Comparison of ENCODE assay signal across 18 cellular contexts in the genomic region with DNA sequence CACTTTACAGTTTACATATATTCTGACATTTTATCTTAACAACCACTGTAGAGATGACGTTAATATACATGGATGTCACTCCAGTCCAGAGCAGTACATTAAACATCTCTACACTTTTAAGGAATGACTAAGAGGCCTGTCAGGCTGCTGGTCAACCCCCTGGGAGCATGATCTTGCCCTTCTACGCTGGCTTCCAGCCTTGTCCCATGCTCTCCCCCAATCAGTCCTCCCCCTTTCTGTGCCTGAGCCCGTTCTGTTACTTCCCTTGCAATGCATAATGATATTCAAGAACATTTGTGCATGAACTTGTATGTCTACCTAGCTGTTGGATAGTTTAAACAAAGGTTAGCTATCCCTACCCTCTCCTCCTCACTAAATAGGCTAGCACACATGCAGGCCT. TPM values are rescaled to one million over a fixed set of nuclear protein-coding genes. Genes with fewer than 3 reads are reported as not detected.
"Had no signal": no experiment of that assay in that cellular context is flagged by ENCODE, and none has a peak within 500 bp of the region (broad histone marks: within the 10 kb centered on the region; RNA-seq: fewer than 3 reads in every experiment).

No MANE protein-coding gene starts in this region.

- H3K27me3 ChIP-seq: ascending aorta, cardiac muscle cell, heart left ventricle, left lung, right atrium auricular region, tibial nerve had no signal

- H3K4me1 ChIP-seq: ascending aorta, heart left ventricle, left lung, prostate gland, right atrium auricular region, tibial nerve had no signal

- H3K9me3 ChIP-seq: ascending aorta, left lung, prostate gland, right atrium auricular region, tibial nerve had no signal

- H3K36me3 ChIP-seq: ascending aorta, cardiac muscle cell, heart left ventricle, left lung, prostate gland, right atrium auricular region, tibial nerve had no signal

- FAIRE-seq: frontal cortex, urothelium cell line had no signal

- H3K4me3 ChIP-seq: ascending aorta, cardiac muscle cell, heart left ventricle, left lung, prostate gland, right atrium auricular region, tibial nerve had no signal

- H3K27ac ChIP-seq: ascending aorta, cardiac muscle cell, heart left ventricle, left lung, prostate gland, right atrium auricular region, tibial nerve had no signal

- DNase-seq: activated CD4-positive, alpha-beta T cell treated with anti-CD3 and anti-CD28 coated beads, Interleukin-2, amount 10 ng/mL, durations not matched to agents 7 days and 5 days; activated CD8-positive, alpha-beta T cell treated with anti-CD3 and anti-CD28 coated beads, Interleukin-2, amount 10 ng/mL, durations not matched to agents 7 days and 5 days; activated effector memory CD4-positive, alpha-beta T cell treated with Interleukin-2 at 50 U/mL for 16 hours; activated T-cell treated with anti-CD3 and anti-CD28 coated beads, Interleukin-2, amount 50 U/mL, for 4 hours; dermis blood vessel endothelial cell; effector memory CD8-positive, alpha-beta T cell; heart left ventricle; left lung; stimulated activated CD4-positive, alpha-beta T cell treated with anti-CD3 and anti-CD28 coated beads, Interleukin-2, amount 100 ng/mL, for 24 hours; stimulated activated naive CD8-positive, alpha-beta T cell treated with anti-CD3 and anti-CD28 coated beads, Interleukin-15, Interleukin-2, amounts not matched to agents 100 U/mL and 50 U/mL, for 24 hours; T-cell had no signal

RNA-seq across cellular contexts. Expression of gene PLCB4, which starts 40.5 kb away (rescaled TPM):
- total RNA-seq: activated CD4-positive, alpha-beta T cell treated with anti-CD3 and anti-CD28 coated beads, Interleukin-2, amount 10 ng/mL, durations not matched to agents 7 days and 5 days; activated CD8-positive, alpha-beta T cell treated with anti-CD3 and anti-CD28 coated beads, Interleukin-2, amount 10 ng/mL, durations not matched to agents 7 days and 5 days had no signal
